Comparison of ENCODE assay signal across 8 cellular contexts in the genomic region with DNA sequence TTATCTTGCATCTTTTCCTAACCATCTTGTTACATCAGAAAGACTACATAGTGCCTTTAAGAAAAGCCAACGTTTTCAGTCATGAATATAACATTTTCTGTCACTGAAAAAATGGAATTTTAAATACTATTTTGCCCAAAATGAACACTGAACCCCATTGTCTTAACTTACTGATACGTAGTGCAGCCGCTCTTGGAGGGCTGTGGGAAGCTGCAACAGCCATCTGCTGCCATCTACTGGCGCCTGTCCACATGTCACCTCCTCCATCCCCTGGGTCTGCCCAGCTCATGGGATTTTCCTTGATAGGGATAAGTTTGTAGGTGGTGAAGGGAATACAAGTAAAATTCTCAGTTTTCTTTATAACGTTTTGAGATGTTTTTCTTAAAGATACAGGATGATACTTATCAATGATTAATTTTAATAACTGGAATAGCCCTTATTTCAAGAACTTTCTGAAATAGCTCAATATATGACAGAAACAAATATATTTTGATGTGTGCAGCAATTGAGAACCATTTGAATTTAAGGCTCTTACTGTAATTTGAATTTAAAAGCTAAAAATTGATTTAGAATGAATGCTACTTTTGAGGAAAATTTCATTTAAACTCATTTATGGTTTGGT.
A peak's percentile ranks its signal among the peaks of the same experiment; 100 is the strongest.
DNase-seq lines count a peak whose midpoint lies in the region; ATAC-seq, FAIRE-seq and TF ChIP-seq lines count a peak whose summit lies in the region.

No MANE protein-coding gene starts in this region.

- peak; percentile 100 for FAIRE-seq in H54 (lab: Jason Lieb, UNC)

- H3K4me3 ChIP-seq in tibial artery: no peak overlapping the region

- no peaks in the 10 kb centered on the region for H3K27me3 ChIP-seq in tibial artery

- TF ChIP-seq POLR2A in H54 (IDR thresholded peaks at IDR 0.05; ENCODE audit: low read depth, low read length): no peak

- intact Hi-C loops in tibial artery (cut with DNase I; ENCODE audit: low total_unique reads): loop anchor here (5.0 to 10.0 kb wide), 2 partner anchors 600 to 848 kb away; no protein-coding TSS in a partner anchor

- H3K4me1 ChIP-seq in tibial artery: no peaks in the 10 kb centered on the region

- in situ Hi-C loops in G401 (cut with HindIII; ENCODE audit: low sequenced_read_pairs): no loop called here

- H3K27ac ChIP-seq in tibial artery: no peak overlapping the region

- H3K9me3 ChIP-seq in tibial artery: no peaks in the 10 kb centered on the region

- DNase-seq in G401 (ENCODE audit: low spot score) (peak; percentile 96), H54 (ENCODE audit: insufficient read length, low spot score) (peak; percentile 99), LoVo (ENCODE audit: low spot score) (peak; percentile 80), RPMI8226 (peak; percentile 61), fibroblast of the conjunctiva (ENCODE audit: low read depth) (peak; percentile 59), omental fat pad (ENCODE audit: low spot score) (peak; percentile 65), tibial artery (peak; percentile 74 to 86)
- peak; percentile 47 to 52 for DNase-seq in activated T-helper 1 cell treated with anti-CD3 and anti-CD28 coated beads, Interleukin-2, amount 50 U/mL, for 16 hours (ENCODE audit: low read depth in 1 of 2, low spot score in 1 of 2)

- peaks cover 0 to 11% (median 0%) of the 10 kb centered on the region in 3 donors for H3K36me3 ChIP-seq in tibial artery

- ATAC-seq in omental fat pad (ENCODE audit: low FRiP score): peak; percentile 85

- TF ChIP-seq CTCF in omental fat pad (IDR thresholded peaks at IDR 0.05) (no peak), tibial artery (IDR thresholded peaks at IDR 0.05) (peak; percentile 81 to 90)

Comparison
In these comparisons a context has a peak if more than half of its experiments do, and no peak if none do; other contexts are left out.
1. CTCF ChIP-seq: peak in tibial artery (2 of 2); none in omental fat pad (0 of 3).
2. Peak in every context shown above with its lines, with median percentiles within 50 percentile points of each other: DNase-seq.